In genomic region chr5:95735436-95735835, GRCh38 we compare ENCODE assay signal across 20 cellular contexts. TPM values are rescaled to one million over a fixed set of nuclear protein-coding genes. Genes with fewer than 3 reads are reported as not detected.
DNase-seq lines count a peak whose midpoint lies in the region; ATAC-seq, FAIRE-seq and TF ChIP-seq lines count a peak whose summit lies in the region.
"Had no signal": no experiment of that assay in that cellular context is flagged by ENCODE, and none has a peak within 500 bp of the region (broad histone marks: within the 10 kb centered on the region; RNA-seq: fewer than 3 reads in every experiment).

No MANE protein-coding gene starts in this region.

- no peaks in the 10 kb centered on the region for H3K9me3 ChIP-seq in HEK293 (ENCODE audit: control insufficient read depth, insufficient read depth, low read depth, low read length)
- H3K9me3 ChIP-seq in astrocyte (ENCODE audit: insufficient read depth, low read depth, low read length) = no peaks in the 10 kb centered on the region
- H3K9me3 ChIP-seq in right lobe of liver = no peaks in the 10 kb centered on the region
- no peaks in the 10 kb centered on the region for H3K9me3 ChIP-seq in gastrocnemius medialis
- H3K9me3 ChIP-seq: Peyer's patch had no signal

- H3K27me3 Mint-ChIP-seq in astrocyte (ENCODE audit: low read depth, unreplicated experiment) (no peaks in the 10 kb centered on the region), immature natural killer cell (ENCODE audit: low read depth in 3 of 3) (peaks cover 0 to 12% (median 0%) of the 10 kb centered on the region in 3 donors)

- peaks cover 1% of the 10 kb centered on the region for H3K9me3 Mint-ChIP-seq in astrocyte (ENCODE audit: unreplicated experiment)
- H3K9me3 Mint-ChIP-seq in immature natural killer cell = no peaks in the 10 kb centered on the region
- H3K9me3 Mint-ChIP-seq: CD14-positive monocyte had no signal

- H3K4me3 Mint-ChIP-seq in astrocyte (ENCODE audit: unreplicated experiment) (no peak overlapping the region), immature natural killer cell (no peak overlapping the region)
- H3K4me3 Mint-ChIP-seq: activated T-helper 17 cell treated with anti-CD3 and anti-CD28 coated beads, Interleukin-2, amount 50 U/mL, for 72 hours; CD14-positive monocyte; stimulated activated naive B cell treated with anti-CD40 and anti-IgM and Interleukin-4, amounts not matched to agents 10 μg/mL and 1 μg/mL and 100 μg/mL, for 72 hours had no signal

- H3K27me3 ChIP-seq in astrocyte (ENCODE audit: insufficient read depth, low read length) (no peaks in the 10 kb centered on the region), right lobe of liver (no peaks in the 10 kb centered on the region), gastrocnemius medialis (no peaks in the 10 kb centered on the region)
- H3K27me3 ChIP-seq: Peyer's patch had no signal

- H3K4me1 ChIP-seq in HEK293 (ENCODE audit: control insufficient read depth, insufficient read depth, low read length) = peaks cover 3% of the 10 kb centered on the region
- H3K4me1 ChIP-seq in astrocyte (ENCODE audit: insufficient read depth, low read length) = peaks cover 6% of the 10 kb centered on the region
- H3K4me1 ChIP-seq in right lobe of liver = peaks cover 0 to 54% (median 26%) of the 10 kb centered on the region in 4 donors
- H3K4me1 ChIP-seq in gastrocnemius medialis = peaks cover 41 to 54% of the 10 kb centered on the region in 2 donors

- DNase-seq in astrocyte (ENCODE audit: low read depth) (peak; percentile 44), right lobe of liver (no peak), gastrocnemius medialis (no peak), SK-N-DZ (ENCODE audit: low spot score) (no peak), immature natural killer cell (no peak)
- DNase-seq: activated CD4-positive, alpha-beta T cell treated with anti-CD3 and anti-CD28 coated beads, Interleukin-2, amount 50 U/mL, for 1 hour; mammary epithelial cell; NCI-H1417 treated with DMSO at 0.1 percent for 48 hours; NCI-H510A; Peyer's patch; posterior cingulate gyrus; stimulated activated CD4-positive, alpha-beta T cell treated with anti-CD3 and anti-CD28 coated beads, Interleukin-4, amount 100 ng/mL, for 4 hours; stimulated activated naive B cell treated with anti-CD40 and anti-IgM and Interleukin-4, amounts not matched to agents 10 μg/mL and 1 μg/mL and 100 μg/mL, for 72 hours; T-helper 2 cell had no signal

- H3K27ac Mint-ChIP-seq in astrocyte (ENCODE audit: unreplicated experiment) (no peak overlapping the region), immature natural killer cell (peak overlapping the region in 3 of 6 donors; percentile 24 to 42 (median 40))
- H3K27ac Mint-ChIP-seq: activated T-helper 17 cell treated with anti-CD3 and anti-CD28 coated beads, Interleukin-2, amount 50 U/mL, for 72 hours; CD14-positive monocyte; stimulated activated naive B cell treated with anti-CD40 and anti-IgM and Interleukin-4, amounts not matched to agents 10 μg/mL and 1 μg/mL and 100 μg/mL, for 72 hours had no signal

- H3K36me3 ChIP-seq in HEK293 (ENCODE audit: control insufficient read depth in 2 of 2, insufficient read depth in 1 of 2, low read length in 2 of 2) = peaks cover 10 to 43% of the 10 kb centered on the region in 2 experiments; a peak in 2 of 3 replicates
- H3K36me3 ChIP-seq in astrocyte (ENCODE audit: insufficient read depth, low read length) = peaks cover 22% of the 10 kb centered on the region
- no peaks in the 10 kb centered on the region for H3K36me3 ChIP-seq in right lobe of liver
- peaks cover 0 to 19% of the 10 kb centered on the region in 2 donors for H3K36me3 ChIP-seq in gastrocnemius medialis

- H3K27ac ChIP-seq in HEK293 (ENCODE audit: extremely low read depth, low read depth, low read length) (no peak overlapping the region), astrocyte (ENCODE audit: low read depth, low read length) (no peak overlapping the region), right lobe of liver (peak overlapping the region in 2 of 3 donors; percentile 91 to 96), gastrocnemius medialis (peak overlapping the region; percentile 91 to 96 (median 94))

- WGBS in right lobe of liver (ENCODE audit: insufficient coverage, low coverage, low lambda C conversion rate, missing lambda C conversion rate) = 37% methylated on average over 2 of the region's 2 CpGs

- H4K20me1 ChIP-seq in astrocyte (ENCODE audit: insufficient read depth, low read length) = peaks cover 21% of the 10 kb centered on the region

- no peak for TF ChIP-seq POLR2A in right lobe of liver (IDR thresholded peaks at IDR 0.05)
- TF ChIP-seq POLR2A in gastrocnemius medialis (IDR thresholded peaks at IDR 0.05) = no peak

- intact Hi-C loops in right lobe of liver (cut with DNase I) (no loop called here), gastrocnemius medialis (cut with DNase I; ENCODE audit: low total_unique reads) (loop anchor here (10.0 kb wide), 1 partner anchor 229 kb away; the partner anchor contains the start of gene ELL2)

- H2AFZ ChIP-seq in astrocyte (ENCODE audit: low read depth, low read length) = no peak overlapping the region

- H3K4me3 ChIP-seq in HEK293 (ENCODE audit: low read depth, low read length) = no peak overlapping the region
- H3K4me3 ChIP-seq in astrocyte (ENCODE audit: insufficient read depth, low read depth, low read length) = no peak overlapping the region
- no peak overlapping the region for H3K4me3 ChIP-seq in right lobe of liver
- peak overlapping the region in 1 of 4 donors; percentile 80 for H3K4me3 ChIP-seq in gastrocnemius medialis

- no peak for TF ChIP-seq CTCF in HEK293 (tag by site-specific recombination; IDR thresholded peaks at IDR 0.05)
- no peak for TF ChIP-seq CTCF in astrocyte (IDR thresholded peaks at IDR 0.05; ENCODE audit: insufficient read depth, low read depth, low read length)
- no peak for TF ChIP-seq CTCF in right lobe of liver (IDR thresholded peaks at IDR 0.05)
- no peak for TF ChIP-seq CTCF in gastrocnemius medialis (IDR thresholded peaks at IDR 0.05 in 4 of 5, conservative IDR thresholded peaks at IDR 0.05 in 1 of 5)

- CTCF ChIA-PET in HEK293 (lab: Yijun Ruan, JAX) = interaction anchor here (0.6 to 5.6 kb wide), 4 partner anchors 47 to 108 kb away, joined by 3 to 30 read pairs (median 5); no protein-coding TSS in a partner anchor

- no peak for ATAC-seq in right lobe of liver
- no peak for ATAC-seq in gastrocnemius medialis
- ATAC-seq in GM19397 (IDR thresholded peaks at IDR 0.05; ENCODE audit: unreplicated experiment) = no peak
- no peak for ATAC-seq in GM21447 (IDR thresholded peaks at IDR 0.05; ENCODE audit: unreplicated experiment)
- ATAC-seq: activated T-helper 17 cell treated with anti-CD3 and anti-CD28 coated beads, Interleukin-2, amount 50 U/mL, for 72 hours; stimulated activated naive B cell treated with anti-CD40 and anti-IgM and Interleukin-4, amounts not matched to agents 10 μg/mL and 1 μg/mL and 100 μg/mL, for 72 hours had no signal

- H3K36me3 Mint-ChIP-seq in astrocyte (ENCODE audit: low read depth, unreplicated experiment) = peaks cover 25% of the 10 kb centered on the region
- peaks cover 14 to 18% (median 14%) of the 10 kb centered on the region in 3 donors for H3K36me3 Mint-ChIP-seq in immature natural killer cell

- POLR2A ChIA-PET in HEK293 (lab: Yijun Ruan, JAX) = interaction anchor here (0.7 to 0.8 kb wide), 2 partner anchors 12 to 89 kb away, joined by 3 to 4 read pairs; partner anchors contain the start of gene RFESD

- peaks cover 87% of the 10 kb centered on the region for H3K79me2 ChIP-seq in astrocyte (ENCODE audit: insufficient read depth, low read length)

- H3K4me1 Mint-ChIP-seq in astrocyte (ENCODE audit: low read depth, unreplicated experiment) = peaks cover 21% of the 10 kb centered on the region
- peaks cover 33 to 52% of the 10 kb centered on the region in 2 donors for H3K4me1 Mint-ChIP-seq in immature natural killer cell

- peak overlapping the region; percentile 90 for H3K4me2 ChIP-seq in astrocyte (ENCODE audit: low read length)

- H3K9ac ChIP-seq in astrocyte (ENCODE audit: low read length) = peak overlapping the region; percentile 51

- in situ Hi-C loops in gastrocnemius medialis (cut with MboI; ENCODE audit: low sequenced_read_pairs in 4 of 4) = no loop called here

- no peak for FAIRE-seq in astrocyte (lab: Jason Lieb, UNC)
- FAIRE-seq: bronchial epithelial cell had no signal

TF ChIP-seq in HEK293, 187 proteins besides CTCF, POLR2A, EP300 and RAD21 (continues in another document):
- TF ChIP-seq ZNF548 (tag by site-specific recombination; IDR thresholded peaks at IDR 0.05) (no peak), ZNF555 (tag by site-specific recombination; conservative IDR thresholded peaks at IDR 0.05) (no peak), ZNF449 (tag by site-specific recombination; IDR thresholded peaks at IDR 0.05) (no peak), SCRT1 (tag by site-specific recombination; IDR thresholded peaks at IDR 0.05; ENCODE audit: borderline replicate concordance) (peak; percentile 44; the same call in 1 of the 2 replicates)

RNA-seq across cellular contexts. Expression of gene RHOBTB3, which starts 4.3 kb away (rescaled TPM):
- 65.7 and 73.8 TPM in 2 replicates for total RNA-seq in astrocyte
- 10 to 100 TPM; 24.1 to 49.1 (median 38.9) TPM for total RNA-seq in right lobe of liver
- total RNA-seq in gastrocnemius medialis = 100 to 1,000 TPM in 1 of 4 donors, 10 to 100 TPM in 3; 40.1 to 134 (median 86.9) TPM
- 89.6 and 96.2 TPM in 2 replicates for polyA plus RNA-seq in SK-N-DZ (2014; cell fraction: cytosol; rRNA removed)
- 41.6 and 42.1 TPM in 2 replicates for polyA plus RNA-seq in SK-N-DZ (2014; cell fraction: nucleus; rRNA removed)
- polyA plus RNA-seq in immature natural killer cell = 10 to 100 TPM; 22.9 to 44.6 (median 25.7) TPM

RNA-seq across cellular contexts. Expression of gene SPATA9, which starts 52.6 kb away (rescaled TPM):
- total RNA-seq in astrocyte = 0.26 and 0.98 TPM in 2 replicates
- total RNA-seq in right lobe of liver = under 1 TPM in 4 of 6 experiments, not detected in 2; 0.35 to 0.55 (median 0.38) TPM
- total RNA-seq in gastrocnemius medialis = under 1 TPM in 1 of 4 donors, not detected in 3; 0.76 TPM
- polyA plus RNA-seq in SK-N-DZ (2014; cell fraction: cytosol; rRNA removed) = 0.27 TPM in 1 of 2 replicates, not detected in the other
- not detected in 2 replicates for polyA plus RNA-seq in SK-N-DZ (2014; cell fraction: nucleus; rRNA removed)
- 1 to 10 TPM in 2 of 3 donors, not detected in 1; 1.4 to 1.6 TPM for polyA plus RNA-seq in immature natural killer cell
- total RNA-seq: activated T-helper 17 cell treated with anti-CD3 and anti-CD28 coated beads, Interleukin-2, amount 50 U/mL, for 72 hours; bronchial epithelial cell; mammary epithelial cell; Peyer's patch had no signal
- polyA plus RNA-seq: CD14-positive monocyte, mammary epithelial cell had no signal

Comparison
In these comparisons a context has a peak if more than half of its experiments do, and no peak if none do; other contexts are left out.
1. H3K27ac ChIP-seq: peak in right lobe of liver (2 of 3) and gastrocnemius medialis (4 of 4); none in HEK293 (single experiment) and astrocyte (single experiment).